14 cellular contexts compared by ENCODE assay signal in genomic region chr4:38691251-38692008, GRCh38. TPM values are rescaled to one million over a fixed set of nuclear protein-coding genes. Genes with fewer than 3 reads are reported as not detected.
A peak's percentile ranks its signal among the peaks of the same experiment; 100 is the strongest.
DNase-seq lines count a peak whose midpoint lies in the region; ATAC-seq and TF ChIP-seq lines count a peak whose summit lies in the region.
"Had no signal": no experiment of that assay in that cellular context is flagged by ENCODE, and none has a peak within 500 bp of the region (broad histone marks: within the 10 kb centered on the region; RNA-seq: fewer than 3 reads in every experiment).

No MANE protein-coding gene starts in this region.

- TF ChIP-seq POLR2A in body of pancreas (IDR thresholded peaks at IDR 0.05): no peak

- intact Hi-C loops in body of pancreas (cut with DNase I) (no loop called here), heart right ventricle (cut with DNase I) (no loop called here)

- peak; percentile 43 for DNase-seq in AG08396 (ENCODE audit: low spot score)
- DNase-seq in body of pancreas: no peak
- peak in 1 of 2 donors; percentile 44 for DNase-seq in heart right ventricle
- no peak for DNase-seq in NCI-H82 (lab: John Stamatoyannopoulos, UW)
- no peak for DNase-seq in effector CD4-positive, alpha-beta T cell
- DNase-seq in NCI-H2081 treated with DMSO at 0.1 percent for 48 hours (lab: John Stamatoyannopoulos, UW): no peak
- DNase-seq: activated gamma-delta T cell; central memory CD4-positive, alpha-beta T cell; DMS79; natural killer cell; T-cell; upper lobe of left lung had no signal

- no peaks in the 10 kb centered on the region for H3K27me3 ChIP-seq in body of pancreas
- no peaks in the 10 kb centered on the region for H3K27me3 ChIP-seq in heart right ventricle
- H3K27me3 ChIP-seq in rectal smooth muscle tissue (ENCODE audit: control insufficient read depth, insufficient read depth, low read length): no peaks in the 10 kb centered on the region
- H3K27me3 ChIP-seq: upper lobe of left lung had no signal

- H3K9ac ChIP-seq in rectal smooth muscle tissue (ENCODE audit: low read length): no peak overlapping the region

- no peaks in the 10 kb centered on the region for H3K9me3 ChIP-seq in body of pancreas
- no peaks in the 10 kb centered on the region for H3K9me3 ChIP-seq in heart right ventricle
- H3K9me3 ChIP-seq: upper lobe of left lung had no signal

- TF ChIP-seq CTCF in body of pancreas (IDR thresholded peaks at IDR 0.05) (no peak), heart right ventricle (IDR thresholded peaks at IDR 0.05) (no peak)

- ATAC-seq in body of pancreas (peak; percentile 64), heart right ventricle (peak; percentile 40 to 91 (median 81)), GM21367 (IDR thresholded peaks at IDR 0.05; ENCODE audit: unreplicated experiment) (no peak)
- ATAC-seq: natural killer cell, T-cell had no signal

- H3K4me3 ChIP-seq in body of pancreas (no peak overlapping the region), heart right ventricle (no peak overlapping the region), rectal smooth muscle tissue (ENCODE audit: low read length) (no peak overlapping the region)
- H3K4me3 ChIP-seq: upper lobe of left lung had no signal

- WGBS in body of pancreas, 2 donors: 66 to 68% methylated on average over 9 of the region's 9 CpGs
- 53 to 55% methylated on average over 9 of the region's 9 CpGs for whole genome bisulfite sequencing in heart right ventricle, 2 donors

- H3K4me1 ChIP-seq in body of pancreas (peaks cover 6% of the 10 kb centered on the region), heart right ventricle (peaks cover 2 to 77% (median 64%) of the 10 kb centered on the region in 9 donors), rectal smooth muscle tissue (ENCODE audit: control insufficient read depth, insufficient read depth, low read length) (peaks cover 15% of the 10 kb centered on the region)

- H3K27ac ChIP-seq in body of pancreas (no peak overlapping the region), heart right ventricle (peak overlapping the region in 8 of 10 donors; percentile 2 to 64 (median 34)), rectal smooth muscle tissue (ENCODE audit: low read depth, low read length) (peak overlapping the region; percentile 7)

- peaks cover 15 to 44% of the 10 kb centered on the region in 2 donors for H3K36me3 ChIP-seq in body of pancreas (replicated peaks in 1 of 2; ENCODE audit: insufficient read depth in 1 of 2, low read depth in 2 of 2)
- H3K36me3 ChIP-seq in heart right ventricle: peaks cover 0 to 98% (median 56%) of the 10 kb centered on the region in 9 donors
- H3K36me3 ChIP-seq in rectal smooth muscle tissue (ENCODE audit: control insufficient read depth, insufficient read depth, low read length): peaks cover 45% of the 10 kb centered on the region

RNA-seq across cellular contexts. Expression of gene KLF3, which starts 27.4 kb away (rescaled TPM):
- 10 to 100 TPM; 30.6 to 32.0 TPM for total RNA-seq in body of pancreas
- 10 to 100 TPM; 14.1 to 25.1 (median 20.0) TPM for total RNA-seq in heart right ventricle
- 10 to 100 TPM in 1 of 2 donors, 1 to 10 TPM in 1; 9.9 to 11.4 TPM for polyA plus RNA-seq in heart right ventricle

Comparison
In these comparisons a context has a peak if more than half of its experiments do, and no peak if none do; other contexts are left out.
1. H3K27ac ChIP-seq: peak in heart right ventricle (8 of 10) and rectal smooth muscle tissue (single experiment); none in body of pancreas (0 of 4).